Comparison of ENCODE assay signal across 22 cellular contexts in the genomic region with DNA sequence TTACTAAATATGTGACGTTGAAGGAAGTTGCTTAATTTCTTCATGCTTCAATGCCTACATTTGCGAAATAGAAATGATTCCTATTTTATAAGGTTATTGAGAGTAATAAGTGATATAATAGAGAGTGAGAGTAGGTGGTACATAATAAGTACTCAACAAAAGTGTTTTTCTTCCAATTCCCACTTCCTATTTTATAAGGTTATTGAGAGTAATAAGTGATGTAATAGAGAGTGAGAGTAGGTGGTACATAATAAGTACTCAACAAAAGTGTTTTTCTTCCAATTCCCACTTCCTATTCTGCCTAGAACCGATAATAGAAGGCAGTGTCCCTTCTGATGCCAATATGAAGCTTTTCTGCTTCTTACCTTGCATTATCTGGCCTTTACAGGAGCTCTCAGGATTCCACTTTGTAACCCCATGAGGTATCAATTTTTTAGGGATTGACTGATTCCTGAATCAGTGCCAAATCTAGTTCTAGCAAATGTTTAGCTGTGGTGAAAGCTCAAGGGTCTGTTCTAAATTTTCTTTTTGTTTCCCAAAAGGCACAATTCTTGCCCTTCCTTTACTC. TPM values are rescaled to one million over a fixed set of nuclear protein-coding genes. Genes with fewer than 3 reads are reported as not detected.
"Had no signal": no experiment of that assay in that cellular context is flagged by ENCODE, and none has a peak within 500 bp of the region (broad histone marks: within the 10 kb centered on the region; RNA-seq: fewer than 3 reads in every experiment).

No MANE protein-coding gene starts in this region.

- H3K36me3 Mint-ChIP-seq: immature natural killer cell had no signal

- H3K27ac Mint-ChIP-seq: activated CD4-positive, alpha-beta memory T cell treated with anti-CD3 and anti-CD28 coated beads, Interleukin-2, amount 10 ng/mL, durations not matched to agents 7 days and 5 days; activated CD4-positive, alpha-beta T cell treated with anti-CD3 and anti-CD28 coated beads for 36 hours; activated T-cell treated with anti-CD3 and anti-CD28 coated beads, Interleukin-2, amount 50 U/mL, for 24 hours; immature natural killer cell; T-helper 2 cell treated with Interferon-gamma antibody and Interleukin-4, amounts not matched to agents 5 μg/mL and 100 μg/mL, for 36 hours had no signal

- H3K27me3 ChIP-seq: cardiac muscle cell, right atrium auricular region, suprapubic skin had no signal

- ATAC-seq: activated CD4-positive, alpha-beta T cell treated with anti-CD3 and anti-CD28 coated beads for 36 hours; natural killer cell treated with Interleukin-12 subunit alpha and Interleukin-12 subunit beta and Interleukin-15 and Interleukin-18, amount 100 ng/mL, for 72 hours; stimulated activated naive CD8-positive, alpha-beta T cell treated with anti-CD3 and anti-CD28 coated beads, Interleukin-15, Interleukin-2, amounts not matched to agents 100 U/mL and 50 U/mL, for 24 hours had no signal

- H3K9me3 ChIP-seq: right atrium auricular region, suprapubic skin had no signal

- H3K9me3 Mint-ChIP-seq: T-helper 2 cell treated with Interferon-gamma antibody and Interleukin-4, amounts not matched to agents 5 μg/mL and 100 μg/mL, for 36 hours had no signal

- H3K4me3 ChIP-seq: cardiac muscle cell, right atrium auricular region, skin epidermis, suprapubic skin had no signal

- H3K4me1 ChIP-seq: right atrium auricular region, suprapubic skin had no signal

- DNase-seq: activated CD4-positive, alpha-beta memory T cell treated with anti-CD3 and anti-CD28 coated beads, Interleukin-2, amount 10 ng/mL, durations not matched to agents 7 days and 5 days; activated CD4-positive, alpha-beta T cell treated with anti-CD3 and anti-CD28 coated beads for 36 hours; activated naive CD4-positive, alpha-beta T cell treated with anti-CD3 and anti-CD28 coated beads, Interleukin-2, amount 50 U/mL, for 16 hours; activated T-cell treated with anti-CD3 and anti-CD28 coated beads, Interleukin-2, amount 50 U/mL, for 24 hours; foreskin melanocyte; head of caudate nucleus; immature natural killer cell; mesendoderm; nucleus accumbens; stimulated activated CD4-positive, alpha-beta T cell treated with anti-CD3 and anti-CD28 coated beads, Interleukin-4, amount 100 ng/mL, for 24 hours; stimulated activated naive CD8-positive, alpha-beta T cell treated with anti-CD3 and anti-CD28 coated beads, Interleukin-15, Interleukin-2, amounts not matched to agents 100 U/mL and 50 U/mL, for 24 hours; trophoblast cell had no signal

- H3K36me3 ChIP-seq: cardiac muscle cell, right atrium auricular region, suprapubic skin had no signal

- H3K27me3 Mint-ChIP-seq: activated CD4-positive, alpha-beta memory T cell treated with anti-CD3 and anti-CD28 coated beads, Interleukin-2, amount 10 ng/mL, durations not matched to agents 7 days and 5 days; activated CD4-positive, alpha-beta T cell treated with anti-CD3 and anti-CD28 coated beads for 36 hours; activated T-cell treated with anti-CD3 and anti-CD28 coated beads, Interleukin-2, amount 50 U/mL, for 24 hours; natural killer cell treated with Interleukin-12 subunit alpha and Interleukin-12 subunit beta and Interleukin-15 and Interleukin-18, amount 100 ng/mL, for 72 hours had no signal

- H3K27ac ChIP-seq: cardiac muscle cell, epithelial cell of prostate, right atrium auricular region, skin epidermis, suprapubic skin, VCaP had no signal

- H3K4me3 Mint-ChIP-seq: activated CD4-positive, alpha-beta memory T cell treated with anti-CD3 and anti-CD28 coated beads, Interleukin-2, amount 10 ng/mL, durations not matched to agents 7 days and 5 days; activated CD4-positive, alpha-beta T cell treated with anti-CD3 and anti-CD28 coated beads for 36 hours; activated T-cell treated with anti-CD3 and anti-CD28 coated beads, Interleukin-2, amount 50 U/mL, for 24 hours; immature natural killer cell; T-helper 2 cell treated with Interferon-gamma antibody and Interleukin-4, amounts not matched to agents 5 μg/mL and 100 μg/mL, for 36 hours had no signal

RNA-seq across cellular contexts. Expression of gene VSIG4, which starts 31.4 kb away (rescaled TPM):
- total RNA-seq: activated CD4-positive, alpha-beta memory T cell treated with anti-CD3 and anti-CD28 coated beads, Interleukin-2, amount 10 ng/mL, durations not matched to agents 7 days and 5 days; cardiac muscle cell; dermis microvascular lymphatic vessel endothelial cell; fibroblast of lung; natural killer cell treated with Interleukin-12 subunit alpha and Interleukin-12 subunit beta and Interleukin-15 and Interleukin-18, amount 100 ng/mL, for 72 hours had no signal
- polyA plus RNA-seq: cardiac muscle cell, fibroblast of lung, immature natural killer cell had no signal
